ENCODE assay signal across 6 cellular contexts in genomic region chr3:125996751-125997150, GRCh38. TPM values are rescaled to one million over a fixed set of nuclear protein-coding genes. Genes with fewer than 3 reads are reported as not detected.
"Had no signal": no experiment of that assay in that cellular context is flagged by ENCODE, and none has a peak within 500 bp of the region (broad histone marks: within the 10 kb centered on the region; RNA-seq: fewer than 3 reads in every experiment).

No MANE protein-coding gene starts in this region.

RNA-seq across cellular contexts. Expression of gene ROPN1B, which starts 27.8 kb away (rescaled TPM):
- total RNA-seq: stomach, subcutaneous adipose tissue, thoracic aorta, transverse colon, upper lobe of right lung, vagina had no signal
